ENCODE assay signal across 9 cellular contexts in the genomic region with DNA sequence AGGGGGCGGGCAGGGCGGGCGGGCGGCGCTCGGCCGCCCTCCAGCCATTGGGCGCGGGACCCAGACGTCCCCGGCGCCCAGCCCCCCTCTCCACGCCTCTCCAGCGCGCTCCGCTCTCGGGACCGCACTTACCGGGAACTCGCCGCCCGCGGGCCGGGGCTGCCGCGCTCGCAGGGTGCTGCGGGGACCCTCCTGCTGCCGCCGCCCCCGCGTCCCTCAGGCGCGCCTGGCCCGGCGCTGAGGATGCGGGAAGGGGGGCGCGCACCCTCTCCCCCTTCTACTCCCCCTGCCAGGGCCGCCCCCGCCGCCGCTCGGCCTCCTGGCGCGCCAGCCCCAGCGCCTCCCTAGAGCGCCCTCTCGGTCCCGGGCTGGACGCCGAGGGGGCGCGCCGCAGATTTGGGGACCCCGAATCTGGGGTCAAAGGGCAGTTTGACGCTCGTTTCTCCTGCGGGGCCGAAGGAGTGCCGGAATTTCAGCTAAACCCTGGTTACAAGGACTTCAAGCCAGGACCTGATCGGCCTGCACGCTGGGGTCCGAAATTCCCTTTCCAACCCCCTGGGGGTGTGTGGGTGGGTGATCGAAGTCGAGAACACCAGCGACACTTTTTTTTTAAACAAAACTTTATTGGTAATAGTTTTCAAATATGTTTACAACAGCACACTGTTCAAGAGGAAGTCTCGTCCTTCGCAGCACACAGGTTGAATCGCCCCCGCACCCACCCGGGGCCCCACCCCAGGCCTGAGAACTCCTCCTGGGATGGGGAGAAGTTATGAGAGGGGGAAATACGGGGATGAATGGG. TPM values are rescaled to one million over a fixed set of nuclear protein-coding genes. Genes with fewer than 3 reads are reported as not detected.
DNase-seq lines count a peak whose midpoint lies in the region; ATAC-seq and TF ChIP-seq lines count a peak whose summit lies in the region.
"Had no signal": no experiment of that assay in that cellular context is flagged by ENCODE, and none has a peak within 500 bp of the region (broad histone marks: within the 10 kb centered on the region; RNA-seq: fewer than 3 reads in every experiment).

No MANE protein-coding gene starts in this region.

- peak overlapping the region; percentile 97 for H3K4me3 Mint-ChIP-seq in mesothelial cell of epicardium

- no peaks in the 10 kb centered on the region for H3K27me3 Mint-ChIP-seq in mesothelial cell of epicardium (ENCODE audit: low read depth)

- H3K36me3 Mint-ChIP-seq in mesothelial cell of epicardium = peaks cover 22% of the 10 kb centered on the region

- ATAC-seq in GM18511 (IDR thresholded peaks at IDR 0.05; ENCODE audit: unreplicated experiment) (peak; percentile 60), HG02973 (IDR thresholded peaks at IDR 0.05; ENCODE audit: unreplicated experiment) (peak; percentile 46)

- peaks cover 4% of the 10 kb centered on the region for H3K9me3 Mint-ChIP-seq in mesothelial cell of epicardium

- TF ChIP-seq CTCF in mesothelial cell of epicardium (IDR thresholded peaks at IDR 0.05; ENCODE audit: unreplicated experiment) = no peak

- DNase-seq in AG08395 (ENCODE audit: low spot score) (peak; percentile 86), NCI-H2196 (lab: John Stamatoyannopoulos, UW; ENCODE audit: unreplicated experiment) (peak; percentile 92), mesothelial cell of epicardium (ENCODE audit: low spot score in 2 of 2, unreplicated experiment in 2 of 2) (peak; percentile 70 to 77)
- peak; percentile 52 for DNase-seq in activated CD4-positive, alpha-beta T cell treated with anti-CD3 and anti-CD28 coated beads, Interleukin-2, amount 50 U/mL, for 1 hour
- peak; percentile 61 for DNase-seq in effector CD8-positive, alpha-beta T cell (lab: John Stamatoyannopoulos, UW)
- peak; percentile 62 for DNase-seq in stimulated activated naive CD4-positive, alpha-beta T cell treated with Interleukin-2 at 50 U/mL for 16 hours (lab: John Stamatoyannopoulos, UW)

- peaks cover 14% of the 10 kb centered on the region for H3K4me1 Mint-ChIP-seq in mesothelial cell of epicardium

- H3K27ac Mint-ChIP-seq in mesothelial cell of epicardium = peak overlapping the region; percentile 99

RNA-seq across cellular contexts. Expression of a gene that starts 0.7 kb away (rescaled TPM):
- total RNA-seq in mesothelial cell of epicardium = 67.8 to 74.2 TPM (median 74.0 TPM) in 3 replicates

RNA-seq across cellular contexts. Expression of a gene that starts 5.7 kb away (rescaled TPM):
- total RNA-seq in mesothelial cell of epicardium = 0.45 to 0.90 TPM (median 0.58 TPM) in 3 replicates
- total RNA-seq: NCI-H460 had no signal

RNA-seq across cellular contexts. Expression of a gene that starts 18.7 kb away (rescaled TPM):
- 0.81 to 1.3 TPM (median 0.98 TPM) in 3 replicates for total RNA-seq in mesothelial cell of epicardium

RNA-seq across cellular contexts. Expression of a gene that starts 26.3 kb away (rescaled TPM):
- 80.9 to 87.7 TPM (median 82.9 TPM) in 3 replicates for total RNA-seq in mesothelial cell of epicardium

RNA-seq across cellular contexts. Expression of a gene that starts 29.4 kb away (rescaled TPM):
- 2.0 to 2.4 TPM (median 2.3 TPM) in 3 replicates for total RNA-seq in mesothelial cell of epicardium
- total RNA-seq: NCI-H460 had no signal

Comparison
In these comparisons a context has a peak if more than half of its experiments do, and no peak if none do; other contexts are left out.
1. Peak in every context shown above with its lines: DNase-seq and ATAC-seq.